ENCODE assay signal across 1 cellular context in genomic region chr21:25421327-25422028, GRCh38.
TF ChIP-seq lines count a peak whose summit lies in the region.

No MANE protein-coding gene starts in this region.

TF ChIP-seq in GM12878, 131 proteins besides CTCF, POLR2A, EP300 and RAD21 (continued from another document):
- TF ChIP-seq EZH2 (IDR thresholded peaks at IDR 0.05; ENCODE audit: borderline replicate concordance, control insufficient read depth, low read depth, low read length), result no peak
- TF ChIP-seq E2F8 (IDR thresholded peaks at IDR 0.05; ENCODE audit: low read depth, partially characterized antibody), result peak; percentile 15
- peak; percentile 7; the same call in 1 of the 2 replicates for TF ChIP-seq ESRRA (IDR thresholded peaks at IDR 0.05; ENCODE audit: low read length)
- peak; percentile 64; the same call in 1 of the 2 replicates for TF ChIP-seq CHD1 (IDR thresholded peaks at IDR 0.05; ENCODE audit: low read depth, low read length)
- TF ChIP-seq PKNOX1 (IDR thresholded peaks at IDR 0.05), result peak; percentile 64; the same call in 1 of the 2 replicates
- peak; percentile 81; the same call in 1 of the 2 replicates for TF ChIP-seq PML (IDR thresholded peaks at IDR 0.05; ENCODE audit: low read length)
- 0 out of 2 replicates have a peak, but pooled peaks have one; percentile 21 for TF ChIP-seq TCF12 (IDR thresholded peaks at IDR 0.05; ENCODE audit: low read depth, low read length)
- TF ChIP-seq ATF2 (IDR thresholded peaks at IDR 0.05; ENCODE audit: low read length), result peak; percentile 86
- TF ChIP-seq SKIL (IDR thresholded peaks at IDR 0.05; ENCODE audit: low read depth, poor library complexity, severe bottlenecking), result peak; percentile 65
- peak; percentile 81; the same call in 1 of the 2 replicates for TF ChIP-seq MTA3 (IDR thresholded peaks at IDR 0.05; ENCODE audit: borderline replicate concordance, low read length)
- no peak for TF ChIP-seq ZBTB40 (IDR thresholded peaks at IDR 0.05; ENCODE audit: borderline replicate concordance)
- peak; percentile 91 for TF ChIP-seq POLR2AphosphoS5 (IDR thresholded peaks at IDR 0.05; ENCODE audit: low read length)
- peak; percentile 79 for TF ChIP-seq EED (IDR thresholded peaks at IDR 0.05; ENCODE audit: low read depth)
- peak in 1 of 2 experiments; percentile 43; a peak in 1 of 4 replicates for TF ChIP-seq ETV6 (conservative IDR thresholded peaks at IDR 0.05 in 1 of 2, IDR thresholded peaks at IDR 0.05 in 1 of 2; ENCODE audit: borderline replicate concordance in 1 of 2, low read depth in 1 of 2)
- TF ChIP-seq ZBED1 (IDR thresholded peaks at IDR 0.05; ENCODE audit: borderline replicate concordance), result peak; percentile 67
- peak; percentile 70 for TF ChIP-seq MLLT1 (IDR thresholded peaks at IDR 0.05)
- peak; percentile 77 for TF ChIP-seq MXI1 (IDR thresholded peaks at IDR 0.05; ENCODE audit: low read depth, low read length)
- TF ChIP-seq IRF4 (IDR thresholded peaks at IDR 0.05; ENCODE audit: low read depth, low read length), result 0 out of 2 replicates have a peak, but pooled peaks have one; percentile 41
- peak; percentile 92; the same call in 1 of the 2 replicates for TF ChIP-seq WRNIP1 (IDR thresholded peaks at IDR 0.05; ENCODE audit: borderline replicate concordance, low read depth, low read length)
- TF ChIP-seq RB1 (IDR thresholded peaks at IDR 0.05; ENCODE audit: borderline replicate concordance), result peak; percentile 23; the same call in 1 of the 2 replicates
- TF ChIP-seq USF2 (IDR thresholded peaks at IDR 0.05; ENCODE audit: borderline replicate concordance, low read depth, low read length), result no peak
- TF ChIP-seq BCL3 (IDR thresholded peaks at IDR 0.05; ENCODE audit: borderline replicate concordance, insufficient read depth, low read depth, low read length, poor library complexity, severe bottlenecking), result no peak
TF ChIP-seq in GM12878: peak in this region for 36.
